In genomic region chr4:152485726-152486276, GRCh38 we compare ENCODE assay signal across 9 cellular contexts. TPM values are rescaled to one million over a fixed set of nuclear protein-coding genes. Genes with fewer than 3 reads are reported as not detected.
DNase-seq lines count a peak whose midpoint lies in the region; ATAC-seq and TF ChIP-seq lines count a peak whose summit lies in the region.
"Had no signal": no experiment of that assay in that cellular context is flagged by ENCODE, and none has a peak within 500 bp of the region (broad histone marks: within the 10 kb centered on the region; RNA-seq: fewer than 3 reads in every experiment).

No MANE protein-coding gene starts in this region.

- H3K4me3 Mint-ChIP-seq in CD4-positive, alpha-beta memory T cell: peak overlapping the region in 4 of 8 donors; percentile 25 to 58 (median 40)
- no peak overlapping the region for H3K4me3 Mint-ChIP-seq in activated CD4-positive, alpha-beta T cell treated with anti-CD3 and anti-CD28 coated beads, Interleukin-2, amount 10 ng/mL, durations not matched to agents 7 days and 5 days
- H3K4me3 Mint-ChIP-seq in memory B cell: no peak overlapping the region
- H3K4me3 Mint-ChIP-seq: neural crest cell had no signal

- H3K4me1 Mint-ChIP-seq in CD4-positive, alpha-beta memory T cell: peaks cover 31 to 51% (median 36%) of the 10 kb centered on the region in 4 donors
- peaks cover 36% of the 10 kb centered on the region for H3K4me1 Mint-ChIP-seq in activated CD4-positive, alpha-beta T cell treated with anti-CD3 and anti-CD28 coated beads, Interleukin-2, amount 10 ng/mL, durations not matched to agents 7 days and 5 days
- peaks cover 22% of the 10 kb centered on the region for H3K4me1 Mint-ChIP-seq in memory B cell

- H3K27ac Mint-ChIP-seq in CD4-positive, alpha-beta memory T cell: peak overlapping the region in 6 of 7 donors; percentile 25 to 53 (median 46)
- H3K27ac Mint-ChIP-seq in activated CD4-positive, alpha-beta T cell treated with anti-CD3 and anti-CD28 coated beads, Interleukin-2, amount 10 ng/mL, durations not matched to agents 7 days and 5 days: peak overlapping the region; percentile 33
- no peak overlapping the region for H3K27ac Mint-ChIP-seq in memory B cell

- no peak overlapping the region for H3K4me3 ChIP-seq in CD4-positive, alpha-beta memory T cell (ENCODE audit: low read length in 2 of 2)

- CTCF ChIA-PET in CD4-positive, alpha-beta memory T cell (lab: Charles Lee; ENCODE audit: partially characterized antibody): interaction anchor here (1.3 kb wide), 1 partner anchor 14 kb away, joined by 11 read pairs; no protein-coding TSS in a partner anchor
- CTCF ChIA-PET in activated CD4-positive, alpha-beta T cell treated with anti-CD3 and anti-CD28 coated beads, Interleukin-2, amount 10 ng/mL, durations not matched to agents 7 days and 5 days (lab: Charles Lee): interaction anchor here (0.9 to 1.7 kb wide), 3 partner anchors 12 to 16 kb away, joined by 3 to 8 read pairs (median 7); no protein-coding TSS in a partner anchor

- H3K9me3 Mint-ChIP-seq in CD4-positive, alpha-beta memory T cell: peaks cover 0 to 2% (median 0%) of the 10 kb centered on the region in 8 donors
- H3K9me3 Mint-ChIP-seq in activated CD4-positive, alpha-beta T cell treated with anti-CD3 and anti-CD28 coated beads, Interleukin-2, amount 10 ng/mL, durations not matched to agents 7 days and 5 days: peaks cover 7% of the 10 kb centered on the region
- no peaks in the 10 kb centered on the region for H3K9me3 Mint-ChIP-seq in memory B cell

- H3K36me3 ChIP-seq in CD4-positive, alpha-beta memory T cell (ENCODE audit: insufficient read depth, low read length): no peaks in the 10 kb centered on the region

- H3K27ac ChIP-seq in CD4-positive, alpha-beta memory T cell (ENCODE audit: low read depth, low read length): no peak overlapping the region

- in situ Hi-C loops in GM18951 (cut with MboI; ENCODE audit: low sequenced_read_pairs, unreplicated experiment): no loop called here

- POLR2A ChIA-PET in CD4-positive, alpha-beta memory T cell (lab: Charles Lee; ENCODE audit: partially characterized antibody): no interaction called here
- POLR2A ChIA-PET in activated CD4-positive, alpha-beta T cell treated with anti-CD3 and anti-CD28 coated beads, Interleukin-2, amount 10 ng/mL, durations not matched to agents 7 days and 5 days (lab: Charles Lee): no interaction called here

- ATAC-seq in HG03097 (IDR thresholded peaks at IDR 0.05; ENCODE audit: low FRiP score, unreplicated experiment) (peak; percentile 95), memory B cell (ENCODE audit: low read depth) (peak; percentile 91)

- intact Hi-C loops in CD4-positive, alpha-beta memory T cell (cut with micrococcal nuclease): no loop called here

- H3K27me3 Mint-ChIP-seq in CD4-positive, alpha-beta memory T cell: no peaks in the 10 kb centered on the region
- H3K27me3 Mint-ChIP-seq in activated CD4-positive, alpha-beta T cell treated with anti-CD3 and anti-CD28 coated beads, Interleukin-2, amount 10 ng/mL, durations not matched to agents 7 days and 5 days: no peaks in the 10 kb centered on the region
- no peaks in the 10 kb centered on the region for H3K27me3 Mint-ChIP-seq in memory B cell

- H3K36me3 Mint-ChIP-seq in CD4-positive, alpha-beta memory T cell: peaks cover 13 to 19% of the 10 kb centered on the region in 2 donors
- H3K36me3 Mint-ChIP-seq in activated CD4-positive, alpha-beta T cell treated with anti-CD3 and anti-CD28 coated beads, Interleukin-2, amount 10 ng/mL, durations not matched to agents 7 days and 5 days (ENCODE audit: low read depth): peaks cover 21% of the 10 kb centered on the region
- peaks cover 12% of the 10 kb centered on the region for H3K36me3 Mint-ChIP-seq in memory B cell

- TF ChIP-seq POLR2A in GM18951 (IDR thresholded peaks at IDR 0.05; ENCODE audit: extremely low read depth, insufficient read depth, insufficient read length): peak; percentile 14

- no peaks in the 10 kb centered on the region for H3K27me3 ChIP-seq in CD4-positive, alpha-beta memory T cell (ENCODE audit: insufficient read depth, low read length)

- H3K9me3 ChIP-seq in CD4-positive, alpha-beta memory T cell (ENCODE audit: control insufficient read depth in 1 of 2, low read length in 2 of 2): no peaks in the 10 kb centered on the region

- H3K4me1 ChIP-seq in CD4-positive, alpha-beta memory T cell (ENCODE audit: insufficient read depth, low read length): peaks cover 34% of the 10 kb centered on the region

- DNase-seq in CD4-positive, alpha-beta memory T cell: peak; percentile 55 to 74 (median 67)
- peak; percentile 66 for DNase-seq in activated CD4-positive, alpha-beta T cell treated with anti-CD3 and anti-CD28 coated beads, Interleukin-2, amount 10 ng/mL, durations not matched to agents 7 days and 5 days
- DNase-seq in memory B cell (ENCODE audit: low spot score in 2 of 2) (no peak), 8988T (no peak), NCI-H524 (lab: John Stamatoyannopoulos, UW) (no peak), NCI-H128 (lab: John Stamatoyannopoulos, UW; ENCODE audit: unreplicated experiment) (no peak)

RNA-seq across cellular contexts. Expression of gene FBXW7, which starts 50.1 kb away (rescaled TPM):
- 100 to 1,000 TPM; 138 to 148 TPM for total RNA-seq in CD4-positive, alpha-beta memory T cell
- polyA plus RNA-seq in CD4-positive, alpha-beta memory T cell: 10 to 100 TPM; 36.2 to 47.9 TPM
- total RNA-seq in activated CD4-positive, alpha-beta T cell treated with anti-CD3 and anti-CD28 coated beads, Interleukin-2, amount 10 ng/mL, durations not matched to agents 7 days and 5 days: 10 to 100 TPM; 49.4 to 52.2 TPM

Comparison
In these comparisons a context has a peak if more than half of its experiments do, and no peak if none do; other contexts are left out.
1. DNase-seq: peak in CD4-positive, alpha-beta memory T cell (5 of 5) and activated CD4-positive, alpha-beta T cell treated with anti-CD3 and anti-CD28 coated beads, Interleukin-2, amount 10 ng/mL, durations not matched to agents 7 days and 5 days (single experiment); none in memory B cell (0 of 2), 8988T (single experiment), NCI-H524 (0 of 2) and NCI-H128 (single experiment).